In genomic region chr9:107862329-107862728, GRCh38 we compare ENCODE assay signal across 20 cellular contexts.
"Had no signal": no experiment of that assay in that cellular context is flagged by ENCODE, and none has a peak within 500 bp of the region (broad histone marks: within the 10 kb centered on the region; RNA-seq: fewer than 3 reads in every experiment).

No MANE protein-coding gene starts in this region.

- H3K27ac Mint-ChIP-seq: activated CD8-positive, alpha-beta memory T cell treated with anti-CD3 and anti-CD28 coated beads, Interleukin-2, amount 10 ng/mL, durations not matched to agents 7 days and 5 days; activated naive CD4-positive, alpha-beta T cell treated with anti-CD3 and anti-CD28 coated beads for 36 hours; activated naive CD8-positive, alpha-beta T cell treated with anti-CD3 and anti-CD28 coated beads, Interleukin-2, amount 50 U/mL, for 24 hours; activated T-helper 2 cell treated with anti-CD3 and anti-CD28 coated beads, Interferon-gamma antibody, Interleukin-2, Interleukin-4, amounts not matched to agents 10 μg/mL and 5 μg/mL and 100 μg/mL, durations not matched to agents 14 hours and 24 hours and 36 hours; immature natural killer cell; nephron; T-cell had no signal

- H3K4me1 ChIP-seq: ascending aorta, psoas muscle had no signal

- H3K36me3 ChIP-seq: ascending aorta, heart left ventricle, sigmoid colon, stomach, thoracic aorta had no signal

- H3K27me3 Mint-ChIP-seq: activated CD8-positive, alpha-beta memory T cell treated with anti-CD3 and anti-CD28 coated beads, Interleukin-2, amount 10 ng/mL, durations not matched to agents 7 days and 5 days; activated naive CD8-positive, alpha-beta T cell treated with anti-CD3 and anti-CD28 coated beads, Interleukin-2, amount 50 U/mL, for 24 hours; T-cell had no signal

- H3K9me3 ChIP-seq: psoas muscle, sigmoid colon, thoracic aorta had no signal

- ATAC-seq: activated CD8-positive, alpha-beta memory T cell treated with anti-CD3 and anti-CD28 coated beads, Interleukin-2, amount 10 ng/mL, durations not matched to agents 7 days and 5 days; activated naive CD8-positive, alpha-beta T cell treated with anti-CD3 and anti-CD28 coated beads, Interleukin-2, amount 50 U/mL, for 24 hours; psoas muscle; T-cell had no signal

- H3K36me3 Mint-ChIP-seq: activated CD8-positive, alpha-beta memory T cell treated with anti-CD3 and anti-CD28 coated beads, Interleukin-2, amount 10 ng/mL, durations not matched to agents 7 days and 5 days; immature natural killer cell; T-cell had no signal

- H3K27ac ChIP-seq: ascending aorta, epithelial cell of prostate, psoas muscle, sigmoid colon, stomach, thoracic aorta, VCaP had no signal

- H3K4me3 ChIP-seq: ascending aorta, heart left ventricle, psoas muscle, sigmoid colon, stomach, thoracic aorta had no signal

- H3K27me3 ChIP-seq: ascending aorta, sigmoid colon, stomach had no signal

- H3K4me3 Mint-ChIP-seq: activated CD8-positive, alpha-beta memory T cell treated with anti-CD3 and anti-CD28 coated beads, Interleukin-2, amount 10 ng/mL, durations not matched to agents 7 days and 5 days; activated naive CD4-positive, alpha-beta T cell treated with anti-CD3 and anti-CD28 coated beads for 36 hours; activated naive CD8-positive, alpha-beta T cell treated with anti-CD3 and anti-CD28 coated beads, Interleukin-2, amount 50 U/mL, for 24 hours; immature natural killer cell; nephron; T-cell had no signal

- DNase-seq: activated CD4-positive, alpha-beta T cell treated with anti-CD3 and anti-CD28 coated beads for 1 hour; activated CD4-positive, alpha-beta T cell treated with anti-CD3 and anti-CD28 coated beads, Interleukin-2, amount 50 U/mL, for 48 hours; activated CD8-positive, alpha-beta memory T cell treated with anti-CD3 and anti-CD28 coated beads, Interleukin-2, amount 10 ng/mL, durations not matched to agents 7 days and 5 days; activated naive CD4-positive, alpha-beta T cell treated with anti-CD3 and anti-CD28 coated beads for 36 hours; activated naive CD8-positive, alpha-beta T cell treated with anti-CD3 and anti-CD28 coated beads, Interleukin-2, amount 50 U/mL, for 24 hours; activated T-cell treated with anti-CD3 and anti-CD28 coated beads, Interleukin-2, amount 50 U/mL, for 1 hour; heart left ventricle; immature natural killer cell; psoas muscle; sigmoid colon; stimulated activated CD4-positive, alpha-beta T cell treated with anti-CD3 and anti-CD28 coated beads, Interleukin-1b, Interleukin-23, amount 100 ng/mL, for 48 hours; stomach; T-cell; T1000 had no signal

- H3K4me1 Mint-ChIP-seq: activated CD8-positive, alpha-beta memory T cell treated with anti-CD3 and anti-CD28 coated beads, Interleukin-2, amount 10 ng/mL, durations not matched to agents 7 days and 5 days; immature natural killer cell had no signal

- H3K9me3 Mint-ChIP-seq: activated T-helper 2 cell treated with anti-CD3 and anti-CD28 coated beads, Interferon-gamma antibody, Interleukin-2, Interleukin-4, amounts not matched to agents 10 μg/mL and 5 μg/mL and 100 μg/mL, durations not matched to agents 14 hours and 24 hours and 36 hours had no signal
